11 cellular contexts compared by ENCODE assay signal in genomic region chr1:1434812-1435093, GRCh38. TPM values are rescaled to one million over a fixed set of nuclear protein-coding genes. Genes with fewer than 3 reads are reported as not detected.
DNase-seq lines count a peak whose midpoint lies in the region; ATAC-seq, FAIRE-seq and TF ChIP-seq lines count a peak whose summit lies in the region.
"Had no signal": no experiment of that assay in that cellular context is flagged by ENCODE, and none has a peak within 500 bp of the region (broad histone marks: within the 10 kb centered on the region; RNA-seq: fewer than 3 reads in every experiment).

No MANE protein-coding gene starts in this region.

- H2AK5ac ChIP-seq in mesenchymal stem cell (ENCODE audit: low read length, severe bottlenecking), result peak overlapping the region; percentile 63

- SMC1A ChIA-PET in GM12878 (lab: Charles Lee; ENCODE audit: uncharacterized antibody, unreplicated experiment), result no interaction called here

- FAIRE-seq in GM12878 (lab: Jason Lieb, UNC), result no peak

- TF ChIP-seq RAD21 in GM12878 (IDR thresholded peaks at IDR 0.05; ENCODE audit: insufficient read depth, low read depth, low read length), result no peak

- H3K27ac Mint-ChIP-seq in activated CD4-positive, alpha-beta memory T cell treated with anti-CD3 and anti-CD28 coated beads for 36 hours, result no peak overlapping the region
- H3K27ac Mint-ChIP-seq in activated CD4-positive, alpha-beta memory T cell treated with anti-CD3 and anti-CD28 coated beads, Interleukin-2, amount 10 ng/mL, durations not matched to agents 7 days and 5 days, result no peak overlapping the region

- peak overlapping the region; percentile 34; the same call in 1 of the 2 replicates for H3K9ac ChIP-seq in GM12878 (ENCODE audit: control insufficient read depth, insufficient read depth, low read length)
- H3K9ac ChIP-seq in mesenchymal stem cell (ENCODE audit: low read length), result no peak overlapping the region

- H3K9me3 Mint-ChIP-seq in activated CD4-positive, alpha-beta memory T cell treated with anti-CD3 and anti-CD28 coated beads for 36 hours, result no peaks in the 10 kb centered on the region
- H3K9me3 Mint-ChIP-seq in activated CD4-positive, alpha-beta memory T cell treated with anti-CD3 and anti-CD28 coated beads, Interleukin-2, amount 10 ng/mL, durations not matched to agents 7 days and 5 days, result no peaks in the 10 kb centered on the region

- peaks cover 11% of the 10 kb centered on the region for H3K4me1 Mint-ChIP-seq in activated CD4-positive, alpha-beta memory T cell treated with anti-CD3 and anti-CD28 coated beads for 36 hours (ENCODE audit: low read depth)
- H3K4me1 Mint-ChIP-seq in activated CD4-positive, alpha-beta memory T cell treated with anti-CD3 and anti-CD28 coated beads, Interleukin-2, amount 10 ng/mL, durations not matched to agents 7 days and 5 days, result peaks cover 6% of the 10 kb centered on the region

- H3K18ac ChIP-seq in mesenchymal stem cell (ENCODE audit: low read depth in 1 of 2, low read length in 2 of 2), result no peak overlapping the region

- H3K9me3 ChIP-seq in GM12878 (replicated peaks; ENCODE audit: control insufficient read depth, insufficient read depth, low read length) (no peaks in the 10 kb centered on the region), mesenchymal stem cell (ENCODE audit: control insufficient read depth, low read length) (no peaks in the 10 kb centered on the region), thoracic aorta (no peaks in the 10 kb centered on the region)

- H4K91ac ChIP-seq in mesenchymal stem cell (ENCODE audit: low read length), result no peak overlapping the region

- no peak for DNase-seq in activated CD4-positive, alpha-beta memory T cell treated with anti-CD3 and anti-CD28 coated beads for 36 hours
- DNase-seq in activated CD4-positive, alpha-beta memory T cell treated with anti-CD3 and anti-CD28 coated beads, Interleukin-2, amount 10 ng/mL, durations not matched to agents 7 days and 5 days, result no peak
- DNase-seq in GM12878 (ENCODE audit: low read depth, low spot score), result no peak
- DNase-seq in mesenchymal stem cell, result no peak
- no peak for DNase-seq in thoracic aorta (ENCODE audit: low spot score)
- DNase-seq in kidney tubule cell (ENCODE audit: low spot score), result no peak
- DNase-seq in activated CD8-positive, alpha-beta memory T cell treated with anti-CD3 and anti-CD28 coated beads for 24 hours, result no peak
- no peak for DNase-seq in activated CD4-positive, alpha-beta T cell treated with anti-CD3 and anti-CD28 coated beads for 4 hours
- DNase-seq: NCI-H1417 treated with DMSO at 0.1 percent for 48 hours had no signal

- intact Hi-C loops in activated CD4-positive, alpha-beta memory T cell treated with anti-CD3 and anti-CD28 coated beads for 36 hours (cut with micrococcal nuclease), result no loop called here
- intact Hi-C loops in GM12878 (cut with micrococcal nuclease; ENCODE audit: unreplicated experiment), result no loop called here

- CTCF ChIA-PET in activated CD4-positive, alpha-beta memory T cell treated with anti-CD3 and anti-CD28 coated beads for 36 hours (lab: Charles Lee), result interaction anchor here (1.5 kb wide), 1 partner anchor 70 kb away, joined by 5 read pairs; no protein-coding TSS in a partner anchor
- CTCF ChIA-PET in activated CD4-positive, alpha-beta memory T cell treated with anti-CD3 and anti-CD28 coated beads, Interleukin-2, amount 10 ng/mL, durations not matched to agents 7 days and 5 days (lab: Charles Lee), result no interaction called here
- CTCF ChIA-PET in GM12878 (lab: Yijun Ruan, JAX), result no interaction called here

- H3K4me2 ChIP-seq in GM12878 (ENCODE audit: control insufficient read depth, insufficient read depth) (peak overlapping the region; percentile 84), mesenchymal stem cell (ENCODE audit: low read length, poor library complexity, severe bottlenecking) (no peak overlapping the region)

- RAD21 ChIA-PET in GM12878 (lab: Charles Lee; ENCODE audit: unreplicated experiment), result no interaction called here

- H3K4me1 ChIP-seq in GM12878 (ENCODE audit: control insufficient read depth, insufficient read depth, low read length), result peaks cover 20% of the 10 kb centered on the region
- peaks cover 90% of the 10 kb centered on the region for H3K4me1 ChIP-seq in mesenchymal stem cell (ENCODE audit: control insufficient read depth, insufficient read depth, low read depth, low read length)
- peaks cover 15 to 55% of the 10 kb centered on the region in 2 donors for H3K4me1 ChIP-seq in thoracic aorta (ENCODE audit: control insufficient read depth in 1 of 2, low read depth in 2 of 2)

- TF ChIP-seq CTCF in GM12878 (IDR thresholded peaks at IDR 0.05 in 2 of 3, conservative IDR thresholded peaks at IDR 0.05 in 1 of 3; ENCODE audit: control insufficient read depth in 2 of 3, extremely low read depth in 1 of 3, insufficient read depth in 1 of 3, low read depth in 3 of 3, low read length in 3 of 3) (no peak), thoracic aorta (IDR thresholded peaks at IDR 0.05) (no peak)

- no peak for TF ChIP-seq EP300 in GM12878 (IDR thresholded peaks at IDR 0.05; ENCODE audit: borderline replicate concordance in 1 of 2, control insufficient read depth in 1 of 2, low read depth in 2 of 2, low read length in 2 of 2)

- no peaks in the 10 kb centered on the region for H3K36me3 Mint-ChIP-seq in activated CD4-positive, alpha-beta memory T cell treated with anti-CD3 and anti-CD28 coated beads for 36 hours
- H3K36me3 Mint-ChIP-seq in activated CD4-positive, alpha-beta memory T cell treated with anti-CD3 and anti-CD28 coated beads, Interleukin-2, amount 10 ng/mL, durations not matched to agents 7 days and 5 days (ENCODE audit: low read depth), result no peaks in the 10 kb centered on the region

- H2BK5ac ChIP-seq in mesenchymal stem cell (ENCODE audit: low read depth, low read length, poor library complexity, severe bottlenecking), result no peak overlapping the region

- POLR2A ChIA-PET in activated CD4-positive, alpha-beta memory T cell treated with anti-CD3 and anti-CD28 coated beads for 36 hours (lab: Charles Lee), result interaction anchor here (1.4 to 1.6 kb wide), 2 partner anchors 30 to 36 kb away, joined by 3 to 4 read pairs; partner anchors contain the start of gene CCNL2
- POLR2A ChIA-PET in activated CD4-positive, alpha-beta memory T cell treated with anti-CD3 and anti-CD28 coated beads, Interleukin-2, amount 10 ng/mL, durations not matched to agents 7 days and 5 days (lab: Charles Lee), result interaction anchor here (0.6 kb wide), 1 partner anchor 71 kb away, joined by 3 read pairs; no protein-coding TSS in a partner anchor
- POLR2A ChIA-PET in GM12878 (lab: Charles Lee), result no interaction called here

- H3K36me3 ChIP-seq in GM12878 (ENCODE audit: control insufficient read depth in 2 of 2, insufficient read depth in 2 of 2, low read length in 1 of 2) (no peaks in the 10 kb centered on the region), mesenchymal stem cell (ENCODE audit: control insufficient read depth in 1 of 2, insufficient read depth in 2 of 2, low read depth in 1 of 2, low read length in 2 of 2) (peaks cover 0 to 27% of the 10 kb centered on the region in 2 experiments), thoracic aorta (no peaks in the 10 kb centered on the region)

- H3K4me3 Mint-ChIP-seq in activated CD4-positive, alpha-beta memory T cell treated with anti-CD3 and anti-CD28 coated beads for 36 hours, result peak overlapping the region; percentile 23
- H3K4me3 Mint-ChIP-seq in activated CD4-positive, alpha-beta memory T cell treated with anti-CD3 and anti-CD28 coated beads, Interleukin-2, amount 10 ng/mL, durations not matched to agents 7 days and 5 days, result no peak overlapping the region

- ATAC-seq in GM12878 (no peak), thoracic aorta (ENCODE audit: insufficient number of reproducible peaks, low FRiP score, low read depth) (no peak)

- H3K4me3 ChIP-seq in GM12878, result peak overlapping the region; percentile 57; the same call in 1 of the 2 replicates
- H3K4me3 ChIP-seq in mesenchymal stem cell (ENCODE audit: insufficient read depth in 1 of 2, low read depth in 1 of 2, low read length in 2 of 2), result peak overlapping the region in 1 of 2 experiments; percentile 51
- peak overlapping the region; percentile 69 for H3K4me3 ChIP-seq in thoracic aorta

- H3K14ac ChIP-seq in mesenchymal stem cell (ENCODE audit: low read length in 2 of 2), result no peak overlapping the region

- H3K27me3 Mint-ChIP-seq in activated CD4-positive, alpha-beta memory T cell treated with anti-CD3 and anti-CD28 coated beads for 36 hours, result peaks cover 27% of the 10 kb centered on the region
- peaks cover 13% of the 10 kb centered on the region for H3K27me3 Mint-ChIP-seq in activated CD4-positive, alpha-beta memory T cell treated with anti-CD3 and anti-CD28 coated beads, Interleukin-2, amount 10 ng/mL, durations not matched to agents 7 days and 5 days

- 33% methylated on average over 3 of the region's 3 CpGs for WGBS in GM12878 (ENCODE audit: insufficient coverage, insufficient replicate concordance, low lambda C conversion rate, missing lambda C conversion rate)
- 98% methylated on average over 2 of the region's 3 CpGs for WGBS in mesenchymal stem cell

- H2BK120ac ChIP-seq in mesenchymal stem cell (ENCODE audit: low read depth, low read length), result peak overlapping the region; percentile 67

- H2BK15ac ChIP-seq in mesenchymal stem cell (ENCODE audit: low read depth, poor library complexity, severe bottlenecking), result peak overlapping the region; percentile 4

- TF ChIP-seq POLR2A in GM12878 (IDR thresholded peaks at IDR 0.05; ENCODE audit: low read depth, low read length), result no peak

- H3K4ac ChIP-seq in mesenchymal stem cell (ENCODE audit: low read depth in 1 of 2, low read length in 2 of 2), result no peak overlapping the region

- in situ Hi-C loops in GM12878 (cut with MboI), result no loop called here

- H3K23ac ChIP-seq in mesenchymal stem cell (ENCODE audit: low read length in 2 of 2), result no peak overlapping the region

- H2AFZ ChIP-seq in GM12878 (ENCODE audit: control insufficient read depth, low read depth, low read length) (no peak overlapping the region; the same call in 1 of the 2 replicates), mesenchymal stem cell (ENCODE audit: low read depth, low read length) (no peak overlapping the region)

- BruUV-seq in GM12878 (replicated peaks; lab: Mats Ljungman, UMichigan), result no TSS peak

- H4K8ac ChIP-seq in mesenchymal stem cell (ENCODE audit: low read length), result peak overlapping the region; percentile 47

- no peaks in the 10 kb centered on the region for H3K79me2 ChIP-seq in GM12878 (ENCODE audit: control insufficient read depth, insufficient read depth, low read length)

- peaks cover 20% of the 10 kb centered on the region for H3K79me1 ChIP-seq in mesenchymal stem cell (replicated peaks; ENCODE audit: low read length, poor library complexity, severe bottlenecking)

- no peaks in the 10 kb centered on the region for H4K20me1 ChIP-seq in GM12878 (ENCODE audit: control insufficient read depth, insufficient read depth)

- H3K27ac ChIP-seq in GM12878 (ENCODE audit: control insufficient read depth, insufficient read depth), result no peak overlapping the region
- H3K27ac ChIP-seq in mesenchymal stem cell (ENCODE audit: low read length, poor library complexity, severe bottlenecking), result no peak overlapping the region
- peak overlapping the region; percentile 68 to 83 for H3K27ac ChIP-seq in thoracic aorta

- H3K27me3 ChIP-seq in GM12878 (replicated peaks in 1 of 2; ENCODE audit: control insufficient read depth in 2 of 2, insufficient read depth in 2 of 2, low read length in 1 of 2) (peaks cover 0 to 13% of the 10 kb centered on the region in 2 experiments; a peak in 3 of 4 replicates), mesenchymal stem cell (ENCODE audit: control insufficient read depth in 1 of 2, insufficient read depth in 1 of 2, low read length in 2 of 2) (peaks cover 0 to 26% of the 10 kb centered on the region in 2 experiments), thoracic aorta (replicated peaks; ENCODE audit: insufficient read depth) (no peaks in the 10 kb centered on the region)

- H2BK12ac ChIP-seq in mesenchymal stem cell (ENCODE audit: low read length in 2 of 2), result peak overlapping the region in 1 of 2 experiments; percentile 75

RNA-seq across cellular contexts. Expression of gene VWA1, which starts 0.7 kb away (rescaled TPM):
- under 1 TPM; 0.69 to 0.92 TPM for total RNA-seq in activated CD4-positive, alpha-beta memory T cell treated with anti-CD3 and anti-CD28 coated beads for 36 hours
- under 1 TPM; 0.33 to 0.45 TPM for total RNA-seq in activated CD4-positive, alpha-beta memory T cell treated with anti-CD3 and anti-CD28 coated beads, Interleukin-2, amount 10 ng/mL, durations not matched to agents 7 days and 5 days
- total RNA-seq in GM12878 (2013; cell fraction: nucleolus; rRNA removed), result 1.5 and 2.3 TPM in 2 replicates
- total RNA-seq in GM12878 (2014; rRNA removed) (0.40 and 0.71 TPM in 2 replicates), GM12878 (2014; rRNA removed; fragmentation: Illumina TruSeq; extraction: Trizol) (0.13 and 0.14 TPM in 2 replicates), GM12878 (2021) (1.7 and 1.8 TPM in 2 replicates), thoracic aorta (10 to 100 TPM; 21.7 to 23.6 TPM)
- polyA plus RNA-seq in GM12878 (2011; ENCODE audit: low read depth), result 0.70 TPM
- polyA plus RNA-seq in GM12878 (2011; rRNA removed) (0.45 and 1.1 TPM in 2 replicates), GM12878 (2014; fragmentation: Illumina TruSeq; extraction: Trizol) (0.03 TPM in 1 of 2 replicates, not detected in the other), GM12878 (2014; fragmentation: Nextera tagmentation; extraction: Ambion mirVana) (under 1 TPM in 1 of 2 experiments, not detected in 1; 0.02 TPM), GM12878 (2014; rRNA removed) (0.40 and 0.56 TPM in 2 replicates), GM12878 (2016; fragmentation: Nextera tagmentation; extraction: Ambion mirVana) (under 1 TPM in 1 of 2 experiments, not detected in 1; 0.24 TPM)
- polyA plus RNA-seq in GM12878 (2011; cell fraction: cytosol; rRNA removed), result 1.4 and 2.3 TPM in 2 replicates
- 3.6 and 5.8 TPM in 2 replicates for polyA plus RNA-seq in GM12878 (2011; cell fraction: nucleus; rRNA removed)
- polyA plus RNA-seq in GM12878 (2012), result 4.1 and 4.9 TPM in 2 replicates
- 0.51 and 0.88 TPM in 2 replicates for polyA minus RNA-seq in GM12878 (2011; rRNA and poly(A)+ RNA removed)
- 0.42 and 0.80 TPM in 2 replicates for polyA minus RNA-seq in GM12878 (2011; cell fraction: cytosol; rRNA and poly(A)+ RNA removed)
- polyA minus RNA-seq in GM12878 (2011; cell fraction: nucleus; rRNA and poly(A)+ RNA removed), result 1.7 and 1.8 TPM in 2 replicates
- polyA plus RNA-seq in mesenchymal stem cell (2013, experiment 1 of 2), result 7.3 TPM
- 7.5 TPM for polyA plus RNA-seq in mesenchymal stem cell (2013, experiment 2 of 2)

RNA-seq across cellular contexts. Expression of gene ANKRD65, which starts 13.7 kb away (rescaled TPM):
- total RNA-seq in activated CD4-positive, alpha-beta memory T cell treated with anti-CD3 and anti-CD28 coated beads for 36 hours, result not detected
- not detected for total RNA-seq in activated CD4-positive, alpha-beta memory T cell treated with anti-CD3 and anti-CD28 coated beads, Interleukin-2, amount 10 ng/mL, durations not matched to agents 7 days and 5 days
- 1.2 and 1.8 TPM in 2 replicates for total RNA-seq in GM12878 (2013; cell fraction: nucleolus; rRNA removed)
- 0.17 and 0.33 TPM in 2 replicates for total RNA-seq in GM12878 (2014; rRNA removed)
- total RNA-seq in GM12878 (2014; rRNA removed; fragmentation: Illumina TruSeq; extraction: Trizol), result 0.18 and 0.45 TPM in 2 replicates
- total RNA-seq in GM12878 (2021), result 0.96 and 1.2 TPM in 2 replicates
- 0.42 TPM for polyA plus RNA-seq in GM12878 (2011; ENCODE audit: low read depth)
- polyA plus RNA-seq in GM12878 (2011; rRNA removed), result 0.12 and 0.24 TPM in 2 replicates
- polyA plus RNA-seq in GM12878 (2011; cell fraction: cytosol; rRNA removed), result 0.21 and 0.38 TPM in 2 replicates
- 2.0 and 2.3 TPM in 2 replicates for polyA plus RNA-seq in GM12878 (2011; cell fraction: nucleus; rRNA removed)
- polyA plus RNA-seq in GM12878 (2012), result 1.3 TPM in 2 replicates
- polyA plus RNA-seq in GM12878 (2014; fragmentation: Illumina TruSeq; extraction: Trizol), result 0.14 and 0.29 TPM in 2 replicates
- under 1 TPM; 0.05 to 0.15 TPM for polyA plus RNA-seq in GM12878 (2014; fragmentation: Nextera tagmentation; extraction: Ambion mirVana)
- polyA plus RNA-seq in GM12878 (2014; rRNA removed), result 0.86 and 0.94 TPM in 2 replicates
- 1 to 10 TPM; 1.8 to 2.8 TPM for polyA plus RNA-seq in GM12878 (2016; fragmentation: Nextera tagmentation; extraction: Ambion mirVana)
- 0.15 TPM in 1 of 2 replicates, not detected in the other for polyA minus RNA-seq in GM12878 (2011; rRNA and poly(A)+ RNA removed)
- not detected in 2 replicates for polyA minus RNA-seq in GM12878 (2011; cell fraction: cytosol; rRNA and poly(A)+ RNA removed)
- polyA minus RNA-seq in GM12878 (2011; cell fraction: nucleus; rRNA and poly(A)+ RNA removed), result 0.36 TPM in 1 of 2 replicates, not detected in the other
- 0.14 TPM for polyA plus RNA-seq in mesenchymal stem cell (2013, experiment 1 of 2)
- polyA plus RNA-seq in mesenchymal stem cell (2013, experiment 2 of 2), result 0.18 TPM
- total RNA-seq in thoracic aorta, result under 1 TPM in 1 of 2 donors, not detected in 1; 0.68 TPM
- total RNA-seq: T-helper 1 cell treated with Interleukin-12 subunit alpha and Interleukin-12 subunit beta and Interleukin-4 antibody, amounts not matched to agents 30 ng/mL and 1 ng/mL, for 36 hours had no signal

RNA-seq across cellular contexts. Expression of gene ATAD3C, which starts 14.7 kb away (rescaled TPM):
- total RNA-seq in activated CD4-positive, alpha-beta memory T cell treated with anti-CD3 and anti-CD28 coated beads for 36 hours, result 1 to 10 TPM; 1.2 to 1.7 TPM
- 1 to 10 TPM in 1 of 2 experiments, under 1 TPM in 1; 0.98 to 1.4 TPM for total RNA-seq in activated CD4-positive, alpha-beta memory T cell treated with anti-CD3 and anti-CD28 coated beads, Interleukin-2, amount 10 ng/mL, durations not matched to agents 7 days and 5 days
- 1.4 and 2.7 TPM in 2 replicates for total RNA-seq in GM12878 (2013; cell fraction: nucleolus; rRNA removed)
- total RNA-seq in GM12878 (2014; rRNA removed) (0.06 and 0.44 TPM in 2 replicates), GM12878 (2014; rRNA removed; fragmentation: Illumina TruSeq; extraction: Trizol) (0.41 and 0.63 TPM in 2 replicates), GM12878 (2021) (1.1 and 1.6 TPM in 2 replicates), thoracic aorta (under 1 TPM in 1 of 2 donors, not detected in 1; 0.27 TPM)
- 3.2 TPM for polyA plus RNA-seq in GM12878 (2011; ENCODE audit: low read depth)
- polyA plus RNA-seq in GM12878 (2011; rRNA removed) (2.2 and 3.1 TPM in 2 replicates), GM12878 (2014; fragmentation: Illumina TruSeq; extraction: Trizol) (0.22 and 0.32 TPM in 2 replicates), GM12878 (2014; fragmentation: Nextera tagmentation; extraction: Ambion mirVana) (under 1 TPM; 0.03 to 0.13 TPM), GM12878 (2014; rRNA removed) (1.1 and 2.1 TPM in 2 replicates), GM12878 (2016; fragmentation: Nextera tagmentation; extraction: Ambion mirVana) (1 to 10 TPM; 2.1 to 2.9 TPM)
- 7.5 and 8.5 TPM in 2 replicates for polyA plus RNA-seq in GM12878 (2011; cell fraction: cytosol; rRNA removed)
- polyA plus RNA-seq in GM12878 (2011; cell fraction: nucleus; rRNA removed), result 1.8 and 3.0 TPM in 2 replicates
- polyA plus RNA-seq in GM12878 (2012), result 1.7 and 2.1 TPM in 2 replicates
- polyA minus RNA-seq in GM12878 (2011; rRNA and poly(A)+ RNA removed), result 0.29 and 2.3 TPM in 2 replicates
- 0.42 TPM in 1 of 2 replicates, not detected in the other for polyA minus RNA-seq in GM12878 (2011; cell fraction: cytosol; rRNA and poly(A)+ RNA removed)
- 1.2 TPM in 1 of 2 replicates, not detected in the other for polyA minus RNA-seq in GM12878 (2011; cell fraction: nucleus; rRNA and poly(A)+ RNA removed)
- 0.03 TPM for polyA plus RNA-seq in mesenchymal stem cell (2013, experiment 1 of 2)
- 0.04 TPM for polyA plus RNA-seq in mesenchymal stem cell (2013, experiment 2 of 2)
- polyA plus RNA-seq: AG04450 had no signal

RNA-seq across cellular contexts. Expression of gene MRPL20, which starts 27.7 kb away (rescaled TPM):
- total RNA-seq in activated CD4-positive, alpha-beta memory T cell treated with anti-CD3 and anti-CD28 coated beads for 36 hours, result 100 to 1,000 TPM; 122 to 123 TPM
- total RNA-seq in activated CD4-positive, alpha-beta memory T cell treated with anti-CD3 and anti-CD28 coated beads, Interleukin-2, amount 10 ng/mL, durations not matched to agents 7 days and 5 days, result 10 to 100 TPM; 82.8 to 87.3 TPM
- total RNA-seq in GM12878 (2013; cell fraction: nucleolus; rRNA removed), result 47.9 and 53.1 TPM in 2 replicates
- 205 and 223 TPM in 2 replicates for total RNA-seq in GM12878 (2014; rRNA removed)
- total RNA-seq in GM12878 (2014; rRNA removed; fragmentation: Illumina TruSeq; extraction: Trizol), result 132 and 153 TPM in 2 replicates
- 141 and 149 TPM in 2 replicates for total RNA-seq in GM12878 (2021)
- polyA plus RNA-seq in GM12878 (2011; ENCODE audit: low read depth), result 92.4 TPM
- polyA plus RNA-seq in GM12878 (2011; rRNA removed), result 143 and 146 TPM in 2 replicates
- polyA plus RNA-seq in GM12878 (2011; cell fraction: cytosol; rRNA removed), result 168 and 192 TPM in 2 replicates
- polyA plus RNA-seq in GM12878 (2011; cell fraction: nucleus; rRNA removed), result 105 and 125 TPM in 2 replicates
- polyA plus RNA-seq in GM12878 (2012), result 151 and 170 TPM in 2 replicates
- 115 and 129 TPM in 2 replicates for polyA plus RNA-seq in GM12878 (2014; fragmentation: Illumina TruSeq; extraction: Trizol)
- 100 to 1,000 TPM; 519 to 525 TPM for polyA plus RNA-seq in GM12878 (2014; fragmentation: Nextera tagmentation; extraction: Ambion mirVana)
- 287 and 301 TPM in 2 replicates for polyA plus RNA-seq in GM12878 (2014; rRNA removed)
- polyA plus RNA-seq in GM12878 (2016; fragmentation: Nextera tagmentation; extraction: Ambion mirVana), result 100 to 1,000 TPM; 366 to 375 TPM
- polyA minus RNA-seq in GM12878 (2011; rRNA and poly(A)+ RNA removed), result 72.9 and 94.2 TPM in 2 replicates
- polyA minus RNA-seq in GM12878 (2011; cell fraction: cytosol; rRNA and poly(A)+ RNA removed), result 54.8 and 63.4 TPM in 2 replicates
- polyA minus RNA-seq in GM12878 (2011; cell fraction: nucleus; rRNA and poly(A)+ RNA removed), result 26.7 and 39.5 TPM in 2 replicates
- 152 TPM for polyA plus RNA-seq in mesenchymal stem cell (2013, experiment 1 of 2)
- polyA plus RNA-seq in mesenchymal stem cell (2013, experiment 2 of 2), result 152 TPM
- total RNA-seq in thoracic aorta, result 100 to 1,000 TPM in 1 of 2 donors, 10 to 100 TPM in 1; 96.9 to 121 TPM

RNA-seq across cellular contexts. Expression of gene CCNL2, which starts 35.6 kb away (rescaled TPM):
- total RNA-seq in activated CD4-positive, alpha-beta memory T cell treated with anti-CD3 and anti-CD28 coated beads for 36 hours, result 100 to 1,000 TPM in 1 of 2 experiments, 10 to 100 TPM in 1; 96.0 to 108 TPM
- 100 to 1,000 TPM; 104 TPM for total RNA-seq in activated CD4-positive, alpha-beta memory T cell treated with anti-CD3 and anti-CD28 coated beads, Interleukin-2, amount 10 ng/mL, durations not matched to agents 7 days and 5 days
- 379 and 418 TPM in 2 replicates for total RNA-seq in GM12878 (2013; cell fraction: nucleolus; rRNA removed)
- total RNA-seq in GM12878 (2014; rRNA removed) (102 and 106 TPM in 2 replicates), GM12878 (2014; rRNA removed; fragmentation: Illumina TruSeq; extraction: Trizol) (42.5 and 43.2 TPM in 2 replicates), GM12878 (2021) (83.8 and 101 TPM in 2 replicates), thoracic aorta (100 to 1,000 TPM; 214 to 313 TPM)
- polyA plus RNA-seq in GM12878 (2011; ENCODE audit: low read depth), result 37.9 TPM
- polyA plus RNA-seq in GM12878 (2011; rRNA removed) (112 and 115 TPM in 2 replicates), GM12878 (2014; fragmentation: Illumina TruSeq; extraction: Trizol) (33.7 and 54.3 TPM in 2 replicates), GM12878 (2014; fragmentation: Nextera tagmentation; extraction: Ambion mirVana) (1 to 10 TPM; 2.1 to 5.5 TPM), GM12878 (2014; rRNA removed) (143 and 153 TPM in 2 replicates), GM12878 (2016; fragmentation: Nextera tagmentation; extraction: Ambion mirVana) (100 to 1,000 TPM; 100 to 102 TPM)
- 80.7 and 108 TPM in 2 replicates for polyA plus RNA-seq in GM12878 (2011; cell fraction: cytosol; rRNA removed)
- 831 and 868 TPM in 2 replicates for polyA plus RNA-seq in GM12878 (2011; cell fraction: nucleus; rRNA removed)
- polyA plus RNA-seq in GM12878 (2012), result 67.0 and 72.4 TPM in 2 replicates
- polyA minus RNA-seq in GM12878 (2011; rRNA and poly(A)+ RNA removed), result 59.9 and 80.8 TPM in 2 replicates
- 21.0 and 30.3 TPM in 2 replicates for polyA minus RNA-seq in GM12878 (2011; cell fraction: cytosol; rRNA and poly(A)+ RNA removed)
- 105 and 145 TPM in 2 replicates for polyA minus RNA-seq in GM12878 (2011; cell fraction: nucleus; rRNA and poly(A)+ RNA removed)
- 107 TPM for polyA plus RNA-seq in mesenchymal stem cell (2013, experiment 1 of 2)
- polyA plus RNA-seq in mesenchymal stem cell (2013, experiment 2 of 2), result 105 TPM

Comparison
In these comparisons a context has a peak if more than half of its experiments do, and no peak if none do; other contexts are left out.
1. H3K27ac ChIP-seq: peak in thoracic aorta (2 of 2); none in GM12878 (single experiment) and mesenchymal stem cell (single experiment).
2. RNA of gene VWA1, which starts 0.7 kb away (total RNA-seq): 21.7 to 23.6 TPM in thoracic aorta; 0.69 to 0.92 TPM in activated CD4-positive, alpha-beta memory T cell treated with anti-CD3 and anti-CD28 coated beads for 36 hours, 0.33 to 0.45 TPM in activated CD4-positive, alpha-beta memory T cell treated with anti-CD3 and anti-CD28 coated beads, Interleukin-2, amount 10 ng/mL, durations not matched to agents 7 days and 5 days and 0.13 to 2.3 TPM in GM12878; every median in the first group is over 4 times any median in the second.